1 cellular context compared by ENCODE assay signal in genomic region chr18:29012874-29013273, GRCh38.
TF ChIP-seq lines count a peak whose summit lies in the region.

No MANE protein-coding gene starts in this region.

TF ChIP-seq in WTC11, 78 proteins besides CTCF, POLR2A, EP300 and RAD21 (continued from another document):
- TF ChIP-seq E2F1 (CRISPR knock-in tag; IDR thresholded peaks at IDR 0.05) (no peak), MXD4 (CRISPR knock-in tag; IDR thresholded peaks at IDR 0.05; ENCODE audit: borderline replicate concordance) (no peak), ZNF232 (CRISPR knock-in tag; IDR thresholded peaks at IDR 0.05) (no peak), GTF2I (CRISPR knock-in tag; conservative IDR thresholded peaks at IDR 0.05) (no peak)
